Comparison of ENCODE assay signal across 19 cellular contexts in genomic region chr2:134420256-134420655, GRCh38.
DNase-seq lines count a peak whose midpoint lies in the region; ATAC-seq, FAIRE-seq and TF ChIP-seq lines count a peak whose summit lies in the region.
"Had no signal": no experiment of that assay in that cellular context is flagged by ENCODE, and none has a peak within 500 bp of the region (broad histone marks: within the 10 kb centered on the region; RNA-seq: fewer than 3 reads in every experiment).

No MANE protein-coding gene starts in this region.

- CTCF ChIA-PET in HepG2 (lab: Yijun Ruan, JAX; ENCODE audit: low intra/inter-chr PET ratio, low total read pairs) = no interaction called here
- CTCF ChIA-PET in K562 (lab: Yijun Ruan, JAX; ENCODE audit: low intra/inter-chr PET ratio) = no interaction called here

- BruUV-seq in HepG2 (replicated peaks; lab: Mats Ljungman, UMichigan) (no TSS peak), K562 (replicated peaks; lab: Mats Ljungman, UMichigan) (no TSS peak)

- H3K27me3 ChIP-seq in HepG2 (ENCODE audit: control insufficient read depth in 1 of 2, insufficient read depth in 2 of 2, low read length in 2 of 2) = no peaks in the 10 kb centered on the region
- no peaks in the 10 kb centered on the region for H3K27me3 ChIP-seq in right lobe of liver
- H3K27me3 ChIP-seq in K562 (ENCODE audit: control insufficient read depth in 2 of 2, insufficient read depth in 2 of 2, low read length in 2 of 2) = no peaks in the 10 kb centered on the region
- no peaks in the 10 kb centered on the region for H3K27me3 ChIP-seq in right atrium auricular region
- H3K27me3 ChIP-seq: sigmoid colon had no signal

- TF ChIP-seq RAD21 in HepG2 (CRISPR knock-in tag; IDR thresholded peaks at IDR 0.05) = no peak
- no peak for TF ChIP-seq RAD21 in K562 (CRISPR knock-in tag; conservative IDR thresholded peaks at IDR 0.05 in 1 of 2, IDR thresholded peaks at IDR 0.05 in 1 of 2)

- no peak overlapping the region for H3K4me2 ChIP-seq in HepG2 (ENCODE audit: low read depth, low read length)
- H3K4me2 ChIP-seq in K562 (ENCODE audit: insufficient read depth, low read length) = no peak overlapping the region

- H4K20me1 ChIP-seq in HepG2 (ENCODE audit: insufficient read depth, low read length) = peaks cover 26% of the 10 kb centered on the region
- H4K20me1 ChIP-seq in K562 (replicated peaks; ENCODE audit: control insufficient read depth, insufficient read depth, low read length) = no peaks in the 10 kb centered on the region

- H3K4me3 Mint-ChIP-seq in nephron progenitor cell = no peak overlapping the region
- no peak overlapping the region for H3K4me3 Mint-ChIP-seq in osteocyte (ENCODE audit: unreplicated experiment)
- H3K4me3 Mint-ChIP-seq: brain; stimulated activated effector memory CD8-positive, alpha-beta T cell treated with anti-CD3 and anti-CD28 coated beads, Interleukin-12 subunit alpha, Interleukin-12 subunit beta, amount 100 ng/mL, for 72 hours had no signal

- peaks cover 4% of the 10 kb centered on the region for H3K9me1 ChIP-seq in K562 (ENCODE audit: control insufficient read depth, insufficient read depth, low read length)

- H3K9me3 Mint-ChIP-seq in nephron progenitor cell (no peaks in the 10 kb centered on the region), osteocyte (ENCODE audit: unreplicated experiment) (no peaks in the 10 kb centered on the region)
- H3K9me3 Mint-ChIP-seq: brain; stimulated activated effector memory CD8-positive, alpha-beta T cell treated with anti-CD3 and anti-CD28 coated beads, Interleukin-12 subunit alpha, Interleukin-12 subunit beta, amount 100 ng/mL, for 72 hours had no signal

- H3K36me3 Mint-ChIP-seq in nephron progenitor cell (ENCODE audit: low read depth) (peaks cover 13% of the 10 kb centered on the region), osteocyte (ENCODE audit: unreplicated experiment) (no peaks in the 10 kb centered on the region)

- no peak overlapping the region for H3K4me3 ChIP-seq in HepG2 (replicated peaks in 1 of 3; ENCODE audit: insufficient read depth in 1 of 3, low read depth in 2 of 3, low read length in 3 of 3)
- no peak overlapping the region for H3K4me3 ChIP-seq in right lobe of liver
- no peak overlapping the region for H3K4me3 ChIP-seq in K562
- H3K4me3 ChIP-seq in right atrium auricular region = no peak overlapping the region
- H3K4me3 ChIP-seq: sigmoid colon, thoracic aorta had no signal

- H3K27me3 Mint-ChIP-seq in nephron progenitor cell (ENCODE audit: low read depth, poor library complexity) (peaks cover 6% of the 10 kb centered on the region), osteocyte (ENCODE audit: unreplicated experiment) (no peaks in the 10 kb centered on the region)

- H3K9ac ChIP-seq in HepG2 (ENCODE audit: insufficient read depth, low read depth, low read length) = no peak overlapping the region
- H3K9ac ChIP-seq in K562 (ENCODE audit: insufficient read depth in 1 of 2, low read depth in 2 of 2, low read length in 2 of 2) = no peak overlapping the region

- TF ChIP-seq CTCF in HepG2 (CRISPR knock-in tag; IDR thresholded peaks at IDR 0.05) = no peak
- no peak for TF ChIP-seq CTCF in right lobe of liver (IDR thresholded peaks at IDR 0.05)
- TF ChIP-seq CTCF in K562 (IDR thresholded peaks at IDR 0.05 in 2 of 3, conservative IDR thresholded peaks at IDR 0.05 in 1 of 3; ENCODE audit: insufficient read depth in 2 of 3, low read depth in 1 of 3, low read length in 3 of 3) = no peak
- no peak for TF ChIP-seq CTCF in right atrium auricular region (IDR thresholded peaks at IDR 0.05)
- TF ChIP-seq CTCF in nephron progenitor cell (IDR thresholded peaks at IDR 0.05) = no peak
- no peak for TF ChIP-seq CTCF in osteocyte (IDR thresholded peaks at IDR 0.05)

- TF ChIP-seq EP300 in HepG2 (IDR thresholded peaks at IDR 0.05; ENCODE audit: low read depth in 2 of 2, low read length in 2 of 2) (no peak), HepG2 (CRISPR knock-in tag; IDR thresholded peaks at IDR 0.05; ENCODE audit: borderline replicate concordance) (no peak), K562 (IDR thresholded peaks at IDR 0.05; ENCODE audit: low read length) (no peak)

- 84% methylated on average over 7 of the region's 7 CpGs for WGBS in HepG2 (ENCODE audit: low lambda C conversion rate)
- WGBS in right lobe of liver (ENCODE audit: insufficient coverage, low coverage, low lambda C conversion rate, missing lambda C conversion rate) = 100% methylated on average over 2 of the region's 7 CpGs
- 47% methylated on average over 7 of the region's 7 CpGs for WGBS in K562 (ENCODE audit: insufficient coverage, low coverage, missing lambda C conversion rate)

- ATAC-seq in HepG2 = peak; percentile 46
- no peak for ATAC-seq in right lobe of liver
- peak; percentile 53; the same call in 2 of the 3 replicates for ATAC-seq in K562
- ATAC-seq in HG02623 (IDR thresholded peaks at IDR 0.05; ENCODE audit: unreplicated experiment) = no peak
- ATAC-seq: stimulated activated effector memory CD8-positive, alpha-beta T cell treated with anti-CD3 and anti-CD28 coated beads, Interleukin-12 subunit alpha, Interleukin-12 subunit beta, amount 100 ng/mL, for 72 hours had no signal

- POLR2A ChIA-PET in HepG2 (lab: Yijun Ruan, JAX) = interaction anchor here (2.1 to 5.2 kb wide), 2 partner anchors 8 to 11 kb away, joined by 13 to 22 read pairs; no protein-coding TSS in a partner anchor
- POLR2A ChIA-PET in K562 (lab: Yijun Ruan, JAX) = interaction anchor here (1.1 kb wide), 1 partner anchor 9 kb away, joined by 7 read pairs; no protein-coding TSS in a partner anchor

- peaks cover 94% of the 10 kb centered on the region for H3K79me2 ChIP-seq in HepG2 (ENCODE audit: insufficient read depth, low read length)
- H3K79me2 ChIP-seq in K562 (ENCODE audit: control insufficient read depth, insufficient read depth, low read length) = no peaks in the 10 kb centered on the region

- no peak for TF ChIP-seq POLR2A in HepG2 (IDR thresholded peaks at IDR 0.05; ENCODE audit: insufficient read depth in 1 of 2, low read depth in 2 of 2, low read length in 2 of 2)
- TF ChIP-seq POLR2A in right lobe of liver (IDR thresholded peaks at IDR 0.05) = no peak
- no peak for TF ChIP-seq POLR2A in K562 (conservative IDR thresholded peaks at IDR 0.05)

- H3K4me1 Mint-ChIP-seq in nephron progenitor cell = peaks cover 16% of the 10 kb centered on the region
- no peaks in the 10 kb centered on the region for H3K4me1 Mint-ChIP-seq in osteocyte (ENCODE audit: unreplicated experiment)

- H3K4me1 ChIP-seq in HepG2 (ENCODE audit: insufficient read depth, low read length) (peaks cover 64% of the 10 kb centered on the region), right lobe of liver (peaks cover 0 to 39% (median 5%) of the 10 kb centered on the region in 4 donors), K562 (replicated peaks in 1 of 2; ENCODE audit: control insufficient read depth in 2 of 2, insufficient read depth in 2 of 2, low read length in 2 of 2) (no peaks in the 10 kb centered on the region), right atrium auricular region (peaks cover 0 to 22% of the 10 kb centered on the region in 2 donors)
- H3K4me1 ChIP-seq: sigmoid colon had no signal

- FAIRE-seq in HepG2 (lab: Jason Lieb, UNC) (no peak), K562 (lab: Jason Lieb, UNC) (no peak)

- H3K27ac Mint-ChIP-seq in nephron progenitor cell (no peak overlapping the region), osteocyte (ENCODE audit: unreplicated experiment) (no peak overlapping the region)
- H3K27ac Mint-ChIP-seq: stimulated activated effector memory CD8-positive, alpha-beta T cell treated with anti-CD3 and anti-CD28 coated beads, Interleukin-12 subunit alpha, Interleukin-12 subunit beta, amount 100 ng/mL, for 72 hours had no signal

- no peaks in the 10 kb centered on the region for H3K9me3 ChIP-seq in HepG2 (ENCODE audit: low read length)
- H3K9me3 ChIP-seq in right lobe of liver = no peaks in the 10 kb centered on the region
- no peaks in the 10 kb centered on the region for H3K9me3 ChIP-seq in K562 (replicated peaks; ENCODE audit: control insufficient read depth, insufficient read depth, low read depth, low read length)
- no peaks in the 10 kb centered on the region for H3K9me3 ChIP-seq in right atrium auricular region
- H3K9me3 ChIP-seq: sigmoid colon, thoracic aorta had no signal

- intact Hi-C loops in HepG2 (cut with micrococcal nuclease; ENCODE audit: unreplicated experiment) (no loop called here), right lobe of liver (cut with DNase I) (no loop called here), K562 (cut with micrococcal nuclease) (no loop called here), posterior cingulate gyrus (cut with DNase I) (no loop called here)

- in situ Hi-C loops in HepG2 (cut with HindIII; ENCODE audit: extremely low pct_ligation_motif_present, low pct_unique_long_range_greater_than_20kb) (no loop called here), K562 (cut with MboI) (loop anchor here (25.0 kb wide), 2 partner anchors 308 to 533 kb away; no protein-coding TSS in a partner anchor)

- peaks cover 22 to 76% of the 10 kb centered on the region in 2 experiments for H3K36me3 ChIP-seq in HepG2 (replicated peaks in 1 of 2; ENCODE audit: control insufficient read depth in 1 of 2, insufficient read depth in 2 of 2, low read length in 2 of 2)
- peaks cover 0 to 12% (median 0%) of the 10 kb centered on the region in 4 donors for H3K36me3 ChIP-seq in right lobe of liver
- H3K36me3 ChIP-seq in K562 (ENCODE audit: control insufficient read depth, insufficient read depth, low read length) = no peaks in the 10 kb centered on the region
- H3K36me3 ChIP-seq in right atrium auricular region = peaks cover 10% of the 10 kb centered on the region
- H3K36me3 ChIP-seq: thoracic aorta had no signal

- H2AFZ ChIP-seq in HepG2 (ENCODE audit: low read length) = no peak overlapping the region
- no peak overlapping the region for H2AFZ ChIP-seq in K562 (ENCODE audit: low read depth, low read length)

- no peak for DNase-seq in HepG2 (ENCODE audit: low spot score)
- no peak for DNase-seq in right lobe of liver
- peak in 1 of 4 experiments; percentile 6 for DNase-seq in K562 (ENCODE audit: extremely low read depth in 1 of 4, low spot score in 3 of 4)
- no peak for DNase-seq in right atrium auricular region (ENCODE audit: low spot score)
- DNase-seq in nephron progenitor cell = no peak
- DNase-seq in posterior cingulate gyrus = no peak
- no peak for DNase-seq in osteocyte (ENCODE audit: extremely low spot score, unreplicated experiment)
- DNase-seq: activated CD4-positive, alpha-beta T cell treated with anti-CD3 and anti-CD28 coated beads, Interleukin-2, amount 50 U/mL, for 1 hour; activated effector memory CD4-positive, alpha-beta T cell treated with Interleukin-2 at 50 U/mL for 16 hours; head of caudate nucleus; MM.1S; NCI-H1694 treated with DMSO at 0.1 percent for 48 hours; NCI-H526; SIG-M5; sigmoid colon had no signal

- no peak overlapping the region for H3K27ac ChIP-seq in HepG2 (ENCODE audit: extremely low read length, insufficient read depth, low read length)
- no peak overlapping the region for H3K27ac ChIP-seq in right lobe of liver
- no peak overlapping the region for H3K27ac ChIP-seq in K562 (ENCODE audit: extremely low read depth, low read depth, low read length)
- peak overlapping the region; percentile 61 to 86 for H3K27ac ChIP-seq in right atrium auricular region
- H3K27ac ChIP-seq: sigmoid colon had no signal

TF ChIP-seq in HepG2, 621 proteins besides CTCF, POLR2A, EP300 and RAD21 (continues in another document):
- TF ChIP-seq ZFP62 (CRISPR knock-in tag; IDR thresholded peaks at IDR 0.05) = no peak

Comparison
In these comparisons a context has a peak if more than half of its experiments do, and no peak if none do; other contexts are left out.
1. ATAC-seq: peak in HepG2 (single experiment) and K562 (single experiment); none in right lobe of liver (0 of 4) and HG02623 (single experiment).
2. H3K27ac ChIP-seq: peak in right atrium auricular region (2 of 2); none in HepG2 (single experiment), right lobe of liver (0 of 3) and K562 (single experiment).
3. Of the 241 proteins assayed by ChIP-seq in both HepG2 and K562: peak only in HepG2: RBM22; only in K562: none; in both: none; in neither: 240.